1 cellular context compared by ENCODE assay signal in genomic region chr1:203765029-203765837, GRCh38.
TF ChIP-seq lines count a peak whose summit lies in the region.

Gene LAX1, plus strand, starts transcription at chr1:203765183. Its CDS starts 383 bp downstream, at chr1:203765566.

TF ChIP-seq in GM12878, 131 proteins besides CTCF, POLR2A, EP300 and RAD21 (continued from another document and continues in another):
- TF ChIP-seq, protein P1, sequence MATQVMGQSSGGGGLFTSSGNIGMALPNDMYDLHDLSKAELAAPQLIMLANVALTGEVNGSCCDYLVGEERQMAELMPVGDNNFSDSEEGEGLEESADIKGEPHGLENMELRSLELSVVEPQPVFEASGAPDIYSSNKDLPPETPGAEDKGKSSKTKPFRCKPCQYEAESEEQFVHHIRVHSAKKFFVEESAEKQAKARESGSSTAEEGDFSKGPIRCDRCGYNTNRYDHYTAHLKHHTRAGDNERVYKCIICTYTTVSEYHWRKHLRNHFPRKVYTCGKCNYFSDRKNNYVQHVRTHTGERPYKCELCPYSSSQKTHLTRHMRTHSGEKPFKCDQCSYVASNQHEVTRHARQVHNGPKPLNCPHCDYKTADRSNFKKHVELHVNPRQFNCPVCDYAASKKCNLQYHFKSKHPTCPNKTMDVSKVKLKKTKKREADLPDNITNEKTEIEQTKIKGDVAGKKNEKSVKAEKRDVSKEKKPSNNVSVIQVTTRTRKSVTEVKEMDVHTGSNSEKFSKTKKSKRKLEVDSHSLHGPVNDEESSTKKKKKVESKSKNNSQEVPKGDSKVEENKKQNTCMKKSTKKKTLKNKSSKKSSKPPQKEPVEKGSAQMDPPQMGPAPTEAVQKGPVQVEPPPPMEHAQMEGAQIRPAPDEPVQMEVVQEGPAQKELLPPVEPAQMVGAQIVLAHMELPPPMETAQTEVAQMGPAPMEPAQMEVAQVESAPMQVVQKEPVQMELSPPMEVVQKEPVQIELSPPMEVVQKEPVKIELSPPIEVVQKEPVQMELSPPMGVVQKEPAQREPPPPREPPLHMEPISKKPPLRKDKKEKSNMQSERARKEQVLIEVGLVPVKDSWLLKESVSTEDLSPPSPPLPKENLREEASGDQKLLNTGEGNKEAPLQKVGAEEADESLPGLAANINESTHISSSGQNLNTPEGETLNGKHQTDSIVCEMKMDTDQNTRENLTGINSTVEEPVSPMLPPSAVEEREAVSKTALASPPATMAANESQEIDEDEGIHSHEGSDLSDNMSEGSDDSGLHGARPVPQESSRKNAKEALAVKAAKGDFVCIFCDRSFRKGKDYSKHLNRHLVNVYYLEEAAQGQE (IDR thresholded peaks at IDR 0.05; ENCODE audit: low read depth, low read length), result no peak
- no peak for TF ChIP-seq ZZZ3 (IDR thresholded peaks at IDR 0.05; ENCODE audit: control insufficient read depth, insufficient read length, low read depth)
- no peak for TF ChIP-seq KLF5 (IDR thresholded peaks at IDR 0.05; ENCODE audit: partially characterized antibody)
- TF ChIP-seq, protein P2, sequence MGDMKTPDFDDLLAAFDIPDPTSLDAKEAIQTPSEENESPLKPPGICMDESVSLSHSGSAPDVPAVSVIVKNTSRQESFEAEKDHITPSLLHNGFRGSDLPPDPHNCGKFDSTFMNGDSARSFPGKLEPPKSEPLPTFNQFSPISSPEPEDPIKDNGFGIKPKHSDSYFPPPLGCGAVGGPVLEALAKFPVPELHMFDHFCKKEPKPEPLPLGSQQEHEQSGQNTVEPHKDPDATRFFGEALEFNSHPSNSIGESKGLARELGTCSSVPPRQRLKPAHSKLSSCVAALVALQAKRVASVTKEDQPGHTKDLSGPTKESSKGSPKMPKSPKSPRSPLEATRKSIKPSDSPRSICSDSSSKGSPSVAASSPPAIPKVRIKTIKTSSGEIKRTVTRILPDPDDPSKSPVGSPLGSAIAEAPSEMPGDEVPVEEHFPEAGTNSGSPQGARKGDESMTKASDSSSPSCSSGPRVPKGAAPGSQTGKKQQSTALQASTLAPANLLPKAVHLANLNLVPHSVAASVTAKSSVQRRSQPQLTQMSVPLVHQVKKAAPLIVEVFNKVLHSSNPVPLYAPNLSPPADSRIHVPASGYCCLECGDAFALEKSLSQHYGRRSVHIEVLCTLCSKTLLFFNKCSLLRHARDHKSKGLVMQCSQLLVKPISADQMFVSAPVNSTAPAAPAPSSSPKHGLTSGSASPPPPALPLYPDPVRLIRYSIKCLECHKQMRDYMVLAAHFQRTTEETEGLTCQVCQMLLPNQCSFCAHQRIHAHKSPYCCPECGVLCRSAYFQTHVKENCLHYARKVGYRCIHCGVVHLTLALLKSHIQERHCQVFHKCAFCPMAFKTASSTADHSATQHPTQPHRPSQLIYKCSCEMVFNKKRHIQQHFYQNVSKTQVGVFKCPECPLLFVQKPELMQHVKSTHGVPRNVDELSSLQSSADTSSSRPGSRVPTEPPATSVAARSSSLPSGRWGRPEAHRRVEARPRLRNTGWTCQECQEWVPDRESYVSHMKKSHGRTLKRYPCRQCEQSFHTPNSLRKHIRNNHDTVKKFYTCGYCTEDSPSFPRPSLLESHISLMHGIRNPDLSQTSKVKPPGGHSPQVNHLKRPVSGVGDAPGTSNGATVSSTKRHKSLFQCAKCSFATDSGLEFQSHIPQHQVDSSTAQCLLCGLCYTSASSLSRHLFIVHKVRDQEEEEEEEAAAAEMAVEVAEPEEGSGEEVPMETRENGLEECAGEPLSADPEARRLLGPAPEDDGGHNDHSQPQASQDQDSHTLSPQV (IDR thresholded peaks at IDR 0.05), result no peak
- TF ChIP-seq CREM (IDR thresholded peaks at IDR 0.05; ENCODE audit: low read depth), result peak; percentile 32; the same call in 1 of the 2 replicates
- 0 out of 2 replicates have a peak, but pooled peaks have one; percentile 1 for TF ChIP-seq SMC3 (IDR thresholded peaks at IDR 0.05; ENCODE audit: borderline replicate concordance, low read length)
- no peak for TF ChIP-seq KDM1A (IDR thresholded peaks at IDR 0.05; ENCODE audit: borderline replicate concordance)
- TF ChIP-seq MYB (IDR thresholded peaks at IDR 0.05; ENCODE audit: borderline replicate concordance, low read depth, low read length), result no peak
- peak; percentile 45 for TF ChIP-seq SP1 (IDR thresholded peaks at IDR 0.05; ENCODE audit: low read depth, low read length)
- TF ChIP-seq EED (IDR thresholded peaks at IDR 0.05; ENCODE audit: low read depth), result no peak; the same call in 1 of the 2 replicates
- no peak for TF ChIP-seq NR2C1 (IDR thresholded peaks at IDR 0.05)
- TF ChIP-seq, protein P3, sequence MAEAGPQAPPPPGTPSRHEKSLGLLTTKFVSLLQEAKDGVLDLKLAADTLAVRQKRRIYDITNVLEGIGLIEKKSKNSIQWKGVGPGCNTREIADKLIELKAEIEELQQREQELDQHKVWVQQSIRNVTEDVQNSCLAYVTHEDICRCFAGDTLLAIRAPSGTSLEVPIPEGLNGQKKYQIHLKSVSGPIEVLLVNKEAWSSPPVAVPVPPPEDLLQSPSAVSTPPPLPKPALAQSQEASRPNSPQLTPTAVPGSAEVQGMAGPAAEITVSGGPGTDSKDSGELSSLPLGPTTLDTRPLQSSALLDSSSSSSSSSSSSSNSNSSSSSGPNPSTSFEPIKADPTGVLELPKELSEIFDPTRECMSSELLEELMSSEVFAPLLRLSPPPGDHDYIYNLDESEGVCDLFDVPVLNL (IDR thresholded peaks at IDR 0.05; ENCODE audit: low read depth, low read length), result no peak
- peak; percentile 48; the same call in 1 of the 2 replicates for TF ChIP-seq CREB1 (IDR thresholded peaks at IDR 0.05; ENCODE audit: low read depth)
- TF ChIP-seq ASH2L (IDR thresholded peaks at IDR 0.05; ENCODE audit: borderline replicate concordance, low read depth), result peak; percentile 67; the same call in 1 of the 2 replicates
- no peak for TF ChIP-seq GATAD2B (conservative IDR thresholded peaks at IDR 0.05; ENCODE audit: low read depth)
- no peak for TF ChIP-seq LARP7 (IDR thresholded peaks at IDR 0.05)
- TF ChIP-seq, protein P4, sequence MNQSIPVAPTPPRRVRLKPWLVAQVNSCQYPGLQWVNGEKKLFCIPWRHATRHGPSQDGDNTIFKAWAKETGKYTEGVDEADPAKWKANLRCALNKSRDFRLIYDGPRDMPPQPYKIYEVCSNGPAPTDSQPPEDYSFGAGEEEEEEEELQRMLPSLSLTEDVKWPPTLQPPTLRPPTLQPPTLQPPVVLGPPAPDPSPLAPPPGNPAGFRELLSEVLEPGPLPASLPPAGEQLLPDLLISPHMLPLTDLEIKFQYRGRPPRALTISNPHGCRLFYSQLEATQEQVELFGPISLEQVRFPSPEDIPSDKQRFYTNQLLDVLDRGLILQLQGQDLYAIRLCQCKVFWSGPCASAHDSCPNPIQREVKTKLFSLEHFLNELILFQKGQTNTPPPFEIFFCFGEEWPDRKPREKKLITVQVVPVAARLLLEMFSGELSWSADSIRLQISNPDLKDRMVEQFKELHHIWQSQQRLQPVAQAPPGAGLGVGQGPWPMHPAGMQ (IDR thresholded peaks at IDR 0.05; ENCODE audit: borderline replicate concordance), result no peak
- no peak for TF ChIP-seq HCFC1 (IDR thresholded peaks at IDR 0.05; ENCODE audit: low read length)
- TF ChIP-seq POLR2AphosphoS2 (IDR thresholded peaks at IDR 0.05; ENCODE audit: low read depth, low read length), result 0 out of 2 replicates have a peak, but pooled peaks have one; percentile 41
- no peak for TF ChIP-seq MYC (IDR thresholded peaks at IDR 0.05; ENCODE audit: insufficient read depth, insufficient read length, insufficient replicate concordance, low read length, severe bottlenecking)
- TF ChIP-seq ZNF687 (IDR thresholded peaks at IDR 0.05), result peak; percentile 45; the same call in 1 of the 2 replicates
- 0 out of 2 replicates have a peak, but pooled peaks have one; percentile 40 for TF ChIP-seq SIN3A (IDR thresholded peaks at IDR 0.05; ENCODE audit: low read depth, low read length)
- no peak for TF ChIP-seq CHD4 (IDR thresholded peaks at IDR 0.05)
- peak; percentile 67; the same call in 1 of the 3 replicates for TF ChIP-seq POU2F2 (IDR thresholded peaks at IDR 0.05; ENCODE audit: borderline replicate concordance, low read depth, low read length)
- no peak for TF ChIP-seq YBX1 (IDR thresholded peaks at IDR 0.05)
- no peak for TF ChIP-seq SREBF1 (IDR thresholded peaks at IDR 0.05; ENCODE audit: low read length)
- no peak for TF ChIP-seq SMAD1 (IDR thresholded peaks at IDR 0.05; ENCODE audit: low read depth, partially characterized antibody)
- TF ChIP-seq NR2C2 (IDR thresholded peaks at IDR 0.05; ENCODE audit: borderline replicate concordance, control insufficient read depth, insufficient read length, low read depth), result no peak
- peak in 1 of 2 experiments; percentile 88; a peak in 2 of 4 replicates for TF ChIP-seq ETV6 (conservative IDR thresholded peaks at IDR 0.05 in 1 of 2, IDR thresholded peaks at IDR 0.05 in 1 of 2; ENCODE audit: borderline replicate concordance in 1 of 2, low read depth in 1 of 2)
- TF ChIP-seq GABPA (IDR thresholded peaks at IDR 0.05; ENCODE audit: low read depth), result peak; percentile 65
- TF ChIP-seq ZNF384 (IDR thresholded peaks at IDR 0.05; ENCODE audit: borderline replicate concordance, low read depth, low read length), result no peak
- TF ChIP-seq PAX8 (IDR thresholded peaks at IDR 0.05), result no peak
- TF ChIP-seq, protein P5, sequence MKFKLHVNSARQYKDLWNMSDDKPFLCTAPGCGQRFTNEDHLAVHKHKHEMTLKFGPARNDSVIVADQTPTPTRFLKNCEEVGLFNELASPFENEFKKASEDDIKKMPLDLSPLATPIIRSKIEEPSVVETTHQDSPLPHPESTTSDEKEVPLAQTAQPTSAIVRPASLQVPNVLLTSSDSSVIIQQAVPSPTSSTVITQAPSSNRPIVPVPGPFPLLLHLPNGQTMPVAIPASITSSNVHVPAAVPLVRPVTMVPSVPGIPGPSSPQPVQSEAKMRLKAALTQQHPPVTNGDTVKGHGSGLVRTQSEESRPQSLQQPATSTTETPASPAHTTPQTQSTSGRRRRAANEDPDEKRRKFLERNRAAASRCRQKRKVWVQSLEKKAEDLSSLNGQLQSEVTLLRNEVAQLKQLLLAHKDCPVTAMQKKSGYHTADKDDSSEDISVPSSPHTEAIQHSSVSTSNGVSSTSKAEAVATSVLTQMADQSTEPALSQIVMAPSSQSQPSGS (IDR thresholded peaks at IDR 0.05; ENCODE audit: low read length), result no peak
- 0 out of 2 replicates have a peak, but pooled peaks have one; percentile 34 for TF ChIP-seq IKZF1 (conservative IDR thresholded peaks at IDR 0.05)
- no peak for TF ChIP-seq FOXM1 (IDR thresholded peaks at IDR 0.05; ENCODE audit: low read depth, low read length)
- TF ChIP-seq MTA2 (IDR thresholded peaks at IDR 0.05; ENCODE audit: low read depth), result peak; percentile 55
- TF ChIP-seq CHD1 (IDR thresholded peaks at IDR 0.05; ENCODE audit: low read depth, low read length), result no peak
- TF ChIP-seq IKZF2 (IDR thresholded peaks at IDR 0.05), result peak; percentile 60; a peak in 3 of 4 replicates
- TF ChIP-seq NFIC (IDR thresholded peaks at IDR 0.05; ENCODE audit: low read depth, low read length), result peak; percentile 57; the same call in 1 of the 2 replicates
- TF ChIP-seq, protein P6, sequence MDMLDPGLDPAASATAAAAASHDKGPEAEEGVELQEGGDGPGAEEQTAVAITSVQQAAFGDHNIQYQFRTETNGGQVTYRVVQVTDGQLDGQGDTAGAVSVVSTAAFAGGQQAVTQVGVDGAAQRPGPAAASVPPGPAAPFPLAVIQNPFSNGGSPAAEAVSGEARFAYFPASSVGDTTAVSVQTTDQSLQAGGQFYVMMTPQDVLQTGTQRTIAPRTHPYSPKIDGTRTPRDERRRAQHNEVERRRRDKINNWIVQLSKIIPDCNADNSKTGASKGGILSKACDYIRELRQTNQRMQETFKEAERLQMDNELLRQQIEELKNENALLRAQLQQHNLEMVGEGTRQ (IDR thresholded peaks at IDR 0.05; ENCODE audit: borderline replicate concordance, low read depth, low read length), result no peak
- TF ChIP-seq EGR1 (IDR thresholded peaks at IDR 0.05; ENCODE audit: borderline replicate concordance in 1 of 2, low read depth in 2 of 2, low read length in 2 of 2), result no peak
- TF ChIP-seq FOXK2 (IDR thresholded peaks at IDR 0.05), result no peak
- TF ChIP-seq SMAD5 (IDR thresholded peaks at IDR 0.05; ENCODE audit: low read depth), result peak; percentile 71
- TF ChIP-seq JUNB (IDR thresholded peaks at IDR 0.05), result no peak
- TF ChIP-seq ESRRA (IDR thresholded peaks at IDR 0.05; ENCODE audit: low read length), result no peak
- TF ChIP-seq HDAC2 (IDR thresholded peaks at IDR 0.05), result no peak
- no peak for TF ChIP-seq BMI1 (IDR thresholded peaks at IDR 0.05; ENCODE audit: borderline replicate concordance)
- no peak for TF ChIP-seq CBX3 (IDR thresholded peaks at IDR 0.05; ENCODE audit: borderline replicate concordance, low read depth)
- peak; percentile 76 for TF ChIP-seq RUNX3 (IDR thresholded peaks at IDR 0.05; ENCODE audit: low read length)
- TF ChIP-seq SPI1 (IDR thresholded peaks at IDR 0.05; ENCODE audit: borderline replicate concordance, insufficient read depth, low read depth, low read length), result no peak
- 0 out of 2 replicates have a peak, but pooled peaks have one; percentile 14 for TF ChIP-seq CHD2 (IDR thresholded peaks at IDR 0.05; ENCODE audit: borderline replicate concordance, low read depth, low read length)
- TF ChIP-seq POLR2AphosphoS5 (IDR thresholded peaks at IDR 0.05; ENCODE audit: low read length), result peak; percentile 90
- peak; percentile 92 for TF ChIP-seq TAF1 (IDR thresholded peaks at IDR 0.05; ENCODE audit: borderline replicate concordance, low read depth, low read length)
- TF ChIP-seq TBL1XR1 (IDR thresholded peaks at IDR 0.05; ENCODE audit: low read depth, low read length), result peak; percentile 65; the same call in 1 of the 2 replicates
- 0 out of 2 replicates have a peak, but pooled peaks have one; percentile 21 for TF ChIP-seq CBFB (IDR thresholded peaks at IDR 0.05; ENCODE audit: low read depth)
- TF ChIP-seq PML (IDR thresholded peaks at IDR 0.05; ENCODE audit: low read length), result no peak
